In genomic region chr9:79633558-79633957, GRCh38 we compare ENCODE assay signal across 18 cellular contexts.
A peak's percentile ranks its signal among the peaks of the same experiment; 100 is the strongest.
DNase-seq lines count a peak whose midpoint lies in the region; ATAC-seq, FAIRE-seq and TF ChIP-seq lines count a peak whose summit lies in the region.
"Had no signal": no experiment of that assay in that cellular context is flagged by ENCODE, and none has a peak within 500 bp of the region (broad histone marks: within the 10 kb centered on the region; RNA-seq: fewer than 3 reads in every experiment).

No MANE protein-coding gene starts in this region.

- 78 to 81% methylated on average over 3 of the region's 3 CpGs for WGBS in tibial nerve, 2 donors

- H3K4me1 Mint-ChIP-seq in activated CD8-positive, alpha-beta memory T cell treated with anti-CD3 and anti-CD28 coated beads, Interleukin-2, amount 10 ng/mL, durations not matched to agents 7 days and 5 days, result peaks cover 69% of the 10 kb centered on the region
- H3K4me1 Mint-ChIP-seq in activated naive CD8-positive, alpha-beta T cell treated with anti-CD3 and anti-CD28 coated beads for 36 hours, result peaks cover 74% of the 10 kb centered on the region
- H3K4me1 Mint-ChIP-seq in natural killer cell treated with Interleukin-12 subunit alpha and Interleukin-12 subunit beta and Interleukin-15 and Interleukin-18, amount 100 ng/mL, for 72 hours (ENCODE audit: low read depth in 2 of 2), result peaks cover 70 to 88% of the 10 kb centered on the region in 2 donors

- no peak overlapping the region for H3K27ac ChIP-seq in tibial nerve
- H3K27ac ChIP-seq: KMS-11 had no signal

- H3K27ac Mint-ChIP-seq in activated CD8-positive, alpha-beta memory T cell treated with anti-CD3 and anti-CD28 coated beads, Interleukin-2, amount 10 ng/mL, durations not matched to agents 7 days and 5 days, result peak overlapping the region; percentile 62
- peak overlapping the region; percentile 32 for H3K27ac Mint-ChIP-seq in activated naive CD8-positive, alpha-beta T cell treated with anti-CD3 and anti-CD28 coated beads for 36 hours
- peak overlapping the region; percentile 26 to 40 for H3K27ac Mint-ChIP-seq in natural killer cell treated with Interleukin-12 subunit alpha and Interleukin-12 subunit beta and Interleukin-15 and Interleukin-18, amount 100 ng/mL, for 72 hours

- no peaks in the 10 kb centered on the region for H3K27me3 Mint-ChIP-seq in activated CD8-positive, alpha-beta memory T cell treated with anti-CD3 and anti-CD28 coated beads, Interleukin-2, amount 10 ng/mL, durations not matched to agents 7 days and 5 days
- H3K27me3 Mint-ChIP-seq in activated naive CD8-positive, alpha-beta T cell treated with anti-CD3 and anti-CD28 coated beads for 36 hours, result no peaks in the 10 kb centered on the region
- H3K27me3 Mint-ChIP-seq in natural killer cell treated with Interleukin-12 subunit alpha and Interleukin-12 subunit beta and Interleukin-15 and Interleukin-18, amount 100 ng/mL, for 72 hours, result no peaks in the 10 kb centered on the region

- no peaks in the 10 kb centered on the region for H3K9me3 ChIP-seq in tibial nerve

- peak; percentile 35 for ATAC-seq in activated CD8-positive, alpha-beta memory T cell treated with anti-CD3 and anti-CD28 coated beads, Interleukin-2, amount 10 ng/mL, durations not matched to agents 7 days and 5 days
- peak; percentile 50 to 57 for ATAC-seq in natural killer cell treated with Interleukin-12 subunit alpha and Interleukin-12 subunit beta and Interleukin-15 and Interleukin-18, amount 100 ng/mL, for 72 hours
- no peak for ATAC-seq in GM19467 (IDR thresholded peaks at IDR 0.05; ENCODE audit: unreplicated experiment)
- ATAC-seq: PC-3 had no signal

- H3K4me1 ChIP-seq in tibial nerve, result peaks cover 0 to 11% (median 0%) of the 10 kb centered on the region in 4 donors

- no peak for DNase-seq in activated CD8-positive, alpha-beta memory T cell treated with anti-CD3 and anti-CD28 coated beads, Interleukin-2, amount 10 ng/mL, durations not matched to agents 7 days and 5 days
- no peak for DNase-seq in activated CD8-positive, alpha-beta memory T cell treated with anti-CD3 and anti-CD28 coated beads for 24 hours
- DNase-seq in H54 (ENCODE audit: insufficient read length, low spot score) (no peak), NCI-H526 treated with DMSO at 0.1 percent for 48 hours (lab: John Stamatoyannopoulos, UW) (no peak), tibial nerve (ENCODE audit: low spot score in 2 of 2) (no peak)
- peak; percentile 6 for DNase-seq in activated naive CD8-positive, alpha-beta T cell treated with anti-CD3 and anti-CD28 coated beads for 36 hours
- no peak for DNase-seq in natural killer cell treated with Interleukin-12 subunit alpha and Interleukin-12 subunit beta and Interleukin-15 and Interleukin-18, amount 100 ng/mL, for 72 hours (ENCODE audit: low spot score)
- DNase-seq: C1 segment of cervical spinal cord, Calu3, NCI-H1092, NCI-H1694 treated with DMSO at 0.1 percent for 48 hours, NCI-H446, NCI-H748 treated with DMSO at 0.1 percent for 48 hours, PC-3 had no signal

- no peak for TF ChIP-seq POLR2A in H54 (IDR thresholded peaks at IDR 0.05; ENCODE audit: low read depth, low read length)
- TF ChIP-seq POLR2A in tibial nerve (IDR thresholded peaks at IDR 0.05), result no peak

- peaks cover 28% of the 10 kb centered on the region for H3K36me3 Mint-ChIP-seq in activated CD8-positive, alpha-beta memory T cell treated with anti-CD3 and anti-CD28 coated beads, Interleukin-2, amount 10 ng/mL, durations not matched to agents 7 days and 5 days
- H3K36me3 Mint-ChIP-seq in activated naive CD8-positive, alpha-beta T cell treated with anti-CD3 and anti-CD28 coated beads for 36 hours, result peaks cover 48% of the 10 kb centered on the region
- peaks cover 12% of the 10 kb centered on the region for H3K36me3 Mint-ChIP-seq in natural killer cell treated with Interleukin-12 subunit alpha and Interleukin-12 subunit beta and Interleukin-15 and Interleukin-18, amount 100 ng/mL, for 72 hours

- H3K4me3 Mint-ChIP-seq in activated CD8-positive, alpha-beta memory T cell treated with anti-CD3 and anti-CD28 coated beads, Interleukin-2, amount 10 ng/mL, durations not matched to agents 7 days and 5 days, result no peak overlapping the region
- no peak overlapping the region for H3K4me3 Mint-ChIP-seq in activated naive CD8-positive, alpha-beta T cell treated with anti-CD3 and anti-CD28 coated beads for 36 hours
- H3K4me3 Mint-ChIP-seq in natural killer cell treated with Interleukin-12 subunit alpha and Interleukin-12 subunit beta and Interleukin-15 and Interleukin-18, amount 100 ng/mL, for 72 hours, result peak overlapping the region; percentile 35

- no peaks in the 10 kb centered on the region for H3K36me3 ChIP-seq in tibial nerve

- CTCF ChIA-PET in activated CD8-positive, alpha-beta memory T cell treated with anti-CD3 and anti-CD28 coated beads, Interleukin-2, amount 10 ng/mL, durations not matched to agents 7 days and 5 days (lab: Charles Lee), result interaction anchor here (1.6 kb wide), 1 partner anchor 10 kb away, joined by 5 read pairs; no protein-coding TSS in a partner anchor

- FAIRE-seq in H54 (lab: Jason Lieb, UNC), result peak; percentile 36
- FAIRE-seq: A204.1, GM19239 had no signal

- H3K9me3 Mint-ChIP-seq in activated CD8-positive, alpha-beta memory T cell treated with anti-CD3 and anti-CD28 coated beads, Interleukin-2, amount 10 ng/mL, durations not matched to agents 7 days and 5 days (ENCODE audit: low read depth), result no peaks in the 10 kb centered on the region
- peaks cover 3% of the 10 kb centered on the region for H3K9me3 Mint-ChIP-seq in activated naive CD8-positive, alpha-beta T cell treated with anti-CD3 and anti-CD28 coated beads for 36 hours
- no peaks in the 10 kb centered on the region for H3K9me3 Mint-ChIP-seq in natural killer cell treated with Interleukin-12 subunit alpha and Interleukin-12 subunit beta and Interleukin-15 and Interleukin-18, amount 100 ng/mL, for 72 hours

- no peaks in the 10 kb centered on the region for H3K27me3 ChIP-seq in tibial nerve

- no peak for TF ChIP-seq EP300 in tibial nerve (IDR thresholded peaks at IDR 0.05)

- TF ChIP-seq CTCF in tibial nerve (IDR thresholded peaks at IDR 0.05), result no peak

- H3K4me3 ChIP-seq in tibial nerve, result no peak overlapping the region
